34 cellular contexts compared by ENCODE assay signal in genomic region chr1:186446138-186446537, GRCh38. TPM values are rescaled to one million over a fixed set of nuclear protein-coding genes. Genes with fewer than 3 reads are reported as not detected.
"Had no signal": no experiment of that assay in that cellular context is flagged by ENCODE, and none has a peak within 500 bp of the region (broad histone marks: within the 10 kb centered on the region; RNA-seq: fewer than 3 reads in every experiment).

No MANE protein-coding gene starts in this region.

- DNase-seq: natural killer cell; occipital lobe; ovary; posterior cingulate gyrus; psoas muscle; right cardiac atrium; spleen; stimulated activated CD4-positive, alpha-beta T cell treated with anti-CD3 and anti-CD28 coated beads, Interleukin-12 subunit alpha, Interleukin-12 subunit beta, amount 100 ng/mL, for 4 hours; stimulated activated CD4-positive, alpha-beta T cell treated with anti-CD3 and anti-CD28 coated beads, Interleukin-1b, Interleukin-23, amount 100 ng/mL, for 48 hours; stimulated activated CD4-positive, alpha-beta T cell treated with anti-CD3 and anti-CD28 coated beads, Interleukin-4, amount 100 ng/mL, for 1 hour; stimulated activated CD4-positive, alpha-beta T cell treated with anti-CD3 and anti-CD28 coated beads, Interleukin-4, amount 100 ng/mL, for 4 hours; stimulated activated CD8-positive, alpha-beta memory T cell treated with anti-CD3 and anti-CD28 coated beads, Interleukin-4, amount 100 ng/mL, for 48 hours; stimulated activated naive CD4-positive, alpha-beta T cell; stimulated activated naive CD8-positive, alpha-beta T cell treated with anti-CD3 and anti-CD28 coated beads, Interleukin-15, amount 100 ng/mL, for 72 hours; stimulated activated naive CD8-positive, alpha-beta T cell treated with anti-CD3 and anti-CD28 coated beads, Interleukin-15, Interleukin-2, amounts not matched to agents 100 U/mL and 50 U/mL, for 24 hours; substantia nigra; testis; tibial artery; transverse colon; upper lobe of left lung had no signal

- H3K27me3 ChIP-seq: neural progenitor cell, ovary, spleen, suprapubic skin, testis, tibial artery, transverse colon, upper lobe of left lung, vagina had no signal

- H3K9ac ChIP-seq: neural progenitor cell, parathyroid adenoma had no signal

- H3K9me3 ChIP-seq: ovary, psoas muscle, spleen, suprapubic skin, testis, tibial artery, transverse colon, upper lobe of left lung, vagina had no signal

- H3K27ac ChIP-seq: neural progenitor cell, ovary, parathyroid adenoma, psoas muscle, skin epidermis, spleen, suprapubic skin, testis, tibial artery, transverse colon, upper lobe of left lung, vagina had no signal

- H2AFZ ChIP-seq: neural progenitor cell, parathyroid adenoma had no signal

- H3K4me1 ChIP-seq: neural progenitor cell, parathyroid adenoma, psoas muscle, suprapubic skin, testis, tibial artery, transverse colon, vagina had no signal

- FAIRE-seq: urothelium cell line had no signal

- H3K4me2 ChIP-seq: neural progenitor cell, smooth muscle cell had no signal

- ATAC-seq: natural killer cell; psoas muscle; right cardiac atrium; sciatic nerve; stimulated activated memory B cell treated with anti-CD40 and anti-IgM and Interleukin-4, amounts not matched to agents 10 μg/mL and 1 μg/mL and 100 μg/mL, for 72 hours; stimulated activated naive CD8-positive, alpha-beta T cell treated with anti-CD3 and anti-CD28 coated beads, Interleukin-15, amount 100 ng/mL, for 72 hours; stimulated activated naive CD8-positive, alpha-beta T cell treated with anti-CD3 and anti-CD28 coated beads, Interleukin-15, Interleukin-2, amounts not matched to agents 100 U/mL and 50 U/mL, for 24 hours had no signal

- H3K79me2 ChIP-seq: parathyroid adenoma had no signal

- H3K4me3 ChIP-seq: neural progenitor cell, ovary, psoas muscle, skin epidermis, smooth muscle cell, spleen, suprapubic skin, testis, tibial artery, transverse colon, upper lobe of left lung, vagina had no signal

- H3K36me3 ChIP-seq: neural progenitor cell, ovary, spleen, suprapubic skin, tibial artery, transverse colon, upper lobe of left lung, vagina had no signal

RNA-seq across cellular contexts. Expression of gene PDC, which starts 14.8 kb away (rescaled TPM):
- total RNA-seq: natural killer cell, occipital lobe, osteoblast, ovary, progenitor cell of endocrine pancreas, psoas muscle, renal cortical epithelial cell, right cardiac atrium, sciatic nerve, smooth muscle cell, spleen, suprapubic skin, transverse colon, upper lobe of left lung, ureter, vagina had no signal
- polyA plus RNA-seq: neural cell, ovary, psoas muscle, right cardiac atrium, smooth muscle cell, spleen had no signal
